In genomic region chr20:53413188-53413631, GRCh38 we compare ENCODE assay signal across 7 cellular contexts.
DNase-seq lines count a peak whose midpoint lies in the region; ATAC-seq and TF ChIP-seq lines count a peak whose summit lies in the region.

No MANE protein-coding gene starts in this region.

- no peak overlapping the region for H3K4me3 ChIP-seq in OCI-LY7 (ENCODE audit: low read depth, low read length, poor library complexity, severe bottlenecking)

- intact Hi-C loops in OCI-LY7 (cut with micrococcal nuclease; ENCODE audit: unreplicated experiment) = loop anchor here (1.0 to 2.0 kb wide), 3 partner anchors 134 to 650 kb away; no protein-coding TSS in a partner anchor
- intact Hi-C loops in posterior cingulate gyrus (cut with DNase I) = no loop called here

- no TSS peak for BruUV-seq in OCI-LY7 (replicated peaks; lab: Mats Ljungman, UMichigan)

- TF ChIP-seq CTCF in OCI-LY7 (conservative IDR thresholded peaks at IDR 0.05; ENCODE audit: low read length) (peak; percentile 80), type B pancreatic cell (conservative IDR thresholded peaks at IDR 0.05) (peak; percentile 53)

- H3K27me3 Mint-ChIP-seq in activated naive CD4-positive, alpha-beta T cell treated with anti-CD3 and anti-CD28 coated beads, Interleukin-2, amount 50 U/mL, for 24 hours = no peaks in the 10 kb centered on the region
- no peaks in the 10 kb centered on the region for H3K27me3 Mint-ChIP-seq in memory B cell
- H3K27me3 Mint-ChIP-seq in type B pancreatic cell = no peaks in the 10 kb centered on the region

- H3K9me3 ChIP-seq in OCI-LY7 (ENCODE audit: low read length) = no peaks in the 10 kb centered on the region

- peak; percentile 89 for ATAC-seq in GM18909 (IDR thresholded peaks at IDR 0.05; ENCODE audit: poor library complexity, unreplicated experiment)
- ATAC-seq in HG02981 (IDR thresholded peaks at IDR 0.05; ENCODE audit: unreplicated experiment) = peak; percentile 83
- peak; percentile 88 for ATAC-seq in memory B cell (ENCODE audit: low read depth)

- H3K27ac ChIP-seq in OCI-LY7 (ENCODE audit: low read depth, low read length, poor library complexity, severe bottlenecking) = no peak overlapping the region

- H3K4me2 ChIP-seq in OCI-LY7 (ENCODE audit: low read length) = peak overlapping the region; percentile 32; the same call in 1 of the 2 replicates

- H2AFZ ChIP-seq in OCI-LY7 (ENCODE audit: low read length) = peak overlapping the region; percentile 49; the same call in 1 of the 2 replicates

- no peaks in the 10 kb centered on the region for H3K36me3 ChIP-seq in OCI-LY7 (ENCODE audit: insufficient read depth, low read length)

- CTCF ChIA-PET in OCI-LY7 (lab: Charles Lee; ENCODE audit: unreplicated experiment) = no interaction called here

- H3K9me2 ChIP-seq in OCI-LY7 (ENCODE audit: insufficient read depth, low read length) = no peaks in the 10 kb centered on the region

- no peak overlapping the region for H3K27ac Mint-ChIP-seq in activated naive CD4-positive, alpha-beta T cell treated with anti-CD3 and anti-CD28 coated beads, Interleukin-2, amount 50 U/mL, for 24 hours
- H3K27ac Mint-ChIP-seq in memory B cell (peak overlapping the region; percentile 26), type B pancreatic cell (no peak overlapping the region)

- H3K36me3 Mint-ChIP-seq in activated naive CD4-positive, alpha-beta T cell treated with anti-CD3 and anti-CD28 coated beads, Interleukin-2, amount 50 U/mL, for 24 hours = peaks cover 7% of the 10 kb centered on the region
- H3K36me3 Mint-ChIP-seq in memory B cell (no peaks in the 10 kb centered on the region), type B pancreatic cell (no peaks in the 10 kb centered on the region)

- peak overlapping the region; percentile 33 for H3K4me3 Mint-ChIP-seq in activated naive CD4-positive, alpha-beta T cell treated with anti-CD3 and anti-CD28 coated beads, Interleukin-2, amount 50 U/mL, for 24 hours
- H3K4me3 Mint-ChIP-seq in memory B cell = peak overlapping the region; percentile 68
- H3K4me3 Mint-ChIP-seq in type B pancreatic cell = no peak overlapping the region

- no peaks in the 10 kb centered on the region for H3K9me3 Mint-ChIP-seq in activated naive CD4-positive, alpha-beta T cell treated with anti-CD3 and anti-CD28 coated beads, Interleukin-2, amount 50 U/mL, for 24 hours
- no peaks in the 10 kb centered on the region for H3K9me3 Mint-ChIP-seq in memory B cell
- H3K9me3 Mint-ChIP-seq in type B pancreatic cell = no peaks in the 10 kb centered on the region

- no peaks in the 10 kb centered on the region for H3K4me1 ChIP-seq in OCI-LY7 (ENCODE audit: insufficient read depth, low read length, poor library complexity, severe bottlenecking)

- peaks cover 12% of the 10 kb centered on the region for H3K4me1 Mint-ChIP-seq in activated naive CD4-positive, alpha-beta T cell treated with anti-CD3 and anti-CD28 coated beads, Interleukin-2, amount 50 U/mL, for 24 hours
- H3K4me1 Mint-ChIP-seq in memory B cell (peaks cover 5% of the 10 kb centered on the region), type B pancreatic cell (ENCODE audit: unreplicated experiment) (peaks cover 31% of the 10 kb centered on the region)

- no peaks in the 10 kb centered on the region for H4K20me1 ChIP-seq in OCI-LY7 (ENCODE audit: insufficient read depth, low read length)

- no peaks in the 10 kb centered on the region for H3K79me2 ChIP-seq in OCI-LY7 (ENCODE audit: insufficient read depth, low read depth, low read length)

- POLR2A ChIA-PET in OCI-LY7 (lab: Charles Lee) = interaction anchor here (0.7 kb wide), 1 partner anchor 527 kb away, joined by 5 read pairs; no protein-coding TSS in a partner anchor

- peak; percentile 76 for DNase-seq in OCI-LY7 (ENCODE audit: low spot score)
- peak; percentile 54 to 57 for DNase-seq in memory B cell (ENCODE audit: low spot score in 2 of 2)
- no peak for DNase-seq in type B pancreatic cell (ENCODE audit: extremely low spot score, unreplicated experiment)
- DNase-seq in posterior cingulate gyrus = no peak

Comparison
In these comparisons a context has a peak if more than half of its experiments do, and no peak if none do; other contexts are left out.
1. DNase-seq: peak in OCI-LY7 (single experiment) and memory B cell (2 of 2); none in type B pancreatic cell (single experiment) and posterior cingulate gyrus (0 of 10).
2. Peak in every context shown above with its lines, with median percentiles within 50 percentile points of each other: ATAC-seq.